ENCODE assay signal across 8 cellular contexts in genomic region chr19:51339313-51339686, GRCh38. TPM values are rescaled to one million over a fixed set of nuclear protein-coding genes. Genes with fewer than 3 reads are reported as not detected.
DNase-seq lines count a peak whose midpoint lies in the region; ATAC-seq and TF ChIP-seq lines count a peak whose summit lies in the region.

No MANE protein-coding gene starts in this region.

- peaks cover 16% of the 10 kb centered on the region; the same call in 1 of the 2 replicates for H3K4me1 ChIP-seq in PC-3 (ENCODE audit: insufficient read depth, low read length)

- H3K27ac ChIP-seq in PC-3 (ENCODE audit: low read length) (peak overlapping the region; percentile 14; the same call in 1 of the 2 replicates), caudate nucleus (ENCODE audit: low read depth, low read length) (no peak overlapping the region)

- peak overlapping the region; percentile 95 for H2AFZ ChIP-seq in PC-3 (ENCODE audit: low read length)

- BruUV-seq in PC-3 (replicated peaks; lab: Mats Ljungman, UMichigan): no TSS peak

- POLR2A ChIA-PET in PC-3 (lab: Charles Lee; ENCODE audit: unreplicated experiment): interaction anchor here (0.6 to 1.4 kb wide), 8 partner anchors 20 to 741 kb away, joined by 3 to 26 read pairs (median 6); no protein-coding TSS in a partner anchor

- peaks cover 25% of the 10 kb centered on the region for H3K27me3 Mint-ChIP-seq in progenitor cell of endocrine pancreas

- DNase-seq in activated CD8-positive, alpha-beta memory T cell treated with anti-CD3 and anti-CD28 coated beads, Interleukin-2, amount 50 U/mL, for 4 hours: peak; percentile 30
- no peak for DNase-seq in activated CD8-positive, alpha-beta memory T cell treated with anti-CD3 and anti-CD28 coated beads for 24 hours
- DNase-seq in PC-3 (no peak), epithelial cell of proximal tubule (ENCODE audit: low read depth) (no peak), progenitor cell of endocrine pancreas (ENCODE audit: low spot score, unreplicated experiment) (no peak), caudate nucleus (lab: John Stamatoyannopoulos, UW) (no peak), T-helper 9 cell (no peak)

- peak overlapping the region; percentile 93 for H3K27ac Mint-ChIP-seq in progenitor cell of endocrine pancreas

- no peaks in the 10 kb centered on the region for H4K20me1 ChIP-seq in PC-3 (ENCODE audit: low read length)

- peaks cover 5% of the 10 kb centered on the region for H3K4me1 Mint-ChIP-seq in progenitor cell of endocrine pancreas (ENCODE audit: low read depth)

- no peaks in the 10 kb centered on the region for H3K27me3 ChIP-seq in PC-3 (ENCODE audit: low read length)

- H3K4me3 ChIP-seq in PC-3 (ENCODE audit: low read length) (peak overlapping the region; percentile 72), epithelial cell of proximal tubule (ENCODE audit: low read depth, low read length) (peak overlapping the region; percentile 84)

- no peaks in the 10 kb centered on the region for H3K79me2 ChIP-seq in PC-3 (ENCODE audit: low read length)

- no peaks in the 10 kb centered on the region for H3K36me3 ChIP-seq in PC-3 (ENCODE audit: low read depth, low read length)

- H3F3A ChIP-seq in PC-3 (ENCODE audit: low read length, unreplicated experiment): no peaks in the 10 kb centered on the region

- no peaks in the 10 kb centered on the region for H3K36me3 Mint-ChIP-seq in progenitor cell of endocrine pancreas (ENCODE audit: insufficient read depth)

- peak overlapping the region; percentile 34 for H3K9ac ChIP-seq in PC-3 (ENCODE audit: low read length)

- peak; percentile 4 for ATAC-seq in PC-3
- no peak for ATAC-seq in HG02759 (IDR thresholded peaks at IDR 0.05; ENCODE audit: unreplicated experiment)

- intact Hi-C loops in PC-3 (cut with micrococcal nuclease): loop anchor here (1.0 to 5.0 kb wide), 7 partner anchors 28 to 318 kb away; partner anchors contain the start of gene ZNF175

- H3K9me3 Mint-ChIP-seq in progenitor cell of endocrine pancreas (ENCODE audit: low read depth): no peaks in the 10 kb centered on the region

- H3K9me2 ChIP-seq in PC-3 (replicated peaks; ENCODE audit: low read length): no peaks in the 10 kb centered on the region

- CTCF ChIA-PET in PC-3 (lab: Charles Lee): interaction anchor here (0.5 to 1.4 kb wide), 12 partner anchors 20 to 1470 kb away, joined by 3 to 12 read pairs (median 7); no protein-coding TSS in a partner anchor

- H3K4me2 ChIP-seq in PC-3 (ENCODE audit: low read length): peak overlapping the region; percentile 88

- H3K4me3 Mint-ChIP-seq in progenitor cell of endocrine pancreas (ENCODE audit: low read depth): peak overlapping the region; percentile 80

- no peaks in the 10 kb centered on the region for H3K9me3 ChIP-seq in PC-3 (ENCODE audit: low read length)

- no peak for TF ChIP-seq CTCF in PC-3 (conservative IDR thresholded peaks at IDR 0.05; ENCODE audit: low read depth, low read length)
- peak; percentile 5 for TF ChIP-seq CTCF in epithelial cell of proximal tubule (conservative IDR thresholded peaks at IDR 0.05; ENCODE audit: low read depth, low read length)
- TF ChIP-seq CTCF in progenitor cell of endocrine pancreas (IDR thresholded peaks at IDR 0.05; ENCODE audit: unreplicated experiment): no peak

RNA-seq across cellular contexts. Expression of gene VSIG10L, which starts 2.6 kb away (rescaled TPM):
- total RNA-seq in PC-3 (2014; rRNA removed): 3.1 and 3.5 TPM in 2 replicates
- total RNA-seq in epithelial cell of proximal tubule: 0.51 and 0.92 TPM in 2 replicates
- total RNA-seq in progenitor cell of endocrine pancreas: 6.3 and 7.0 TPM in 2 replicates

RNA-seq across cellular contexts. Expression of gene ETFB, which starts 26.9 kb away (rescaled TPM):
- 249 and 320 TPM in 2 replicates for total RNA-seq in PC-3 (2014; rRNA removed)
- total RNA-seq in epithelial cell of proximal tubule: 55.6 and 56.0 TPM in 2 replicates
- 63.2 and 69.5 TPM in 2 replicates for total RNA-seq in progenitor cell of endocrine pancreas

RNA-seq across cellular contexts. Expression of gene IGLON5, which starts 27.9 kb away (rescaled TPM):
- total RNA-seq in PC-3 (2014; rRNA removed): not detected in 2 replicates
- total RNA-seq in epithelial cell of proximal tubule: 0.06 TPM in 1 of 2 replicates, not detected in the other
- total RNA-seq in progenitor cell of endocrine pancreas: 44.8 and 44.9 TPM in 2 replicates

RNA-seq across cellular contexts. Expression of gene CLDND2, which starts 29.5 kb away (rescaled TPM):
- total RNA-seq in PC-3 (2014; rRNA removed): 0.95 TPM in 1 of 2 replicates, not detected in the other
- not detected in 2 replicates for total RNA-seq in epithelial cell of proximal tubule
- 0.73 and 1.4 TPM in 2 replicates for total RNA-seq in progenitor cell of endocrine pancreas

RNA-seq across cellular contexts. Expression of gene NKG7, which starts 33.2 kb away (rescaled TPM):
- total RNA-seq in PC-3 (2014; rRNA removed) (not detected in 2 replicates), epithelial cell of proximal tubule (not detected in 2 replicates), progenitor cell of endocrine pancreas (not detected in 2 replicates)

Comparison
In these comparisons a context has a peak if more than half of its experiments do, and no peak if none do; other contexts are left out.
1. RNA of gene IGLON5, which starts 27.9 kb away (total RNA-seq): 44.8 to 44.9 TPM in progenitor cell of endocrine pancreas; 0.06 TPM in epithelial cell of proximal tubule and not detected in PC-3; every median in the first group is over 10 times any median in the second.